ENCODE assay signal across 25 cellular contexts in the genomic region with DNA sequence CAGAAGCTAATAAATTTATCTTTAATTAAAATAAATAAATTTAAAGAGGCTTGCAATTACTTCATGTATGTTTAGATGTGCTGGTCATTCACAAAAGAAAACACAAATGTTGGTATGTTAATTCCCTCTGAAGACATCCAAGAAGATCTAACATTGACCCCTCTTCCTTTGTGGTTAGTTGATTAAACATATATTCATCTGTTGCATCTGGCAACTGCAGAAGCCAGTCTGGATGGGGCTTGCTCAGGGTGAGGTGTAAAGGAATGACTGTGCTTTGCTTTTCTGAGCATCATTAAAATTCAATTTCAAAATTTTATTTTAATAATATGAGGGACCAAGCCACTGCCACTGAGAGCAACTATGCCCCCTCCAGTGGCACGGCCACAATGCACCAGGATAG. TPM values are rescaled to one million over a fixed set of nuclear protein-coding genes. Genes with fewer than 3 reads are reported as not detected.
"Had no signal": no experiment of that assay in that cellular context is flagged by ENCODE, and none has a peak within 500 bp of the region (broad histone marks: within the 10 kb centered on the region; RNA-seq: fewer than 3 reads in every experiment).

No MANE protein-coding gene starts in this region.

- H3K4me1 ChIP-seq: colonic mucosa, esophagus squamous epithelium, heart left ventricle, right atrium auricular region, sigmoid colon, suprapubic skin, thyroid gland had no signal

- H3K27ac Mint-ChIP-seq: type B pancreatic cell had no signal

- ATAC-seq: heart left ventricle; left lobe of liver; mucosa of descending colon; naive thymus-derived CD8-positive, alpha-beta T cell had no signal

- DNase-seq: colonic mucosa; dermis blood vessel endothelial cell; esophagus squamous epithelium; heart left ventricle; hypothalamus; islet precursor cell; mammary epithelial cell; sigmoid colon; stimulated activated CD4-positive, alpha-beta T cell treated with anti-CD3 and anti-CD28 coated beads, Interleukin-2, amount 100 ng/mL, for 48 hours; stimulated activated naive CD4-positive, alpha-beta T cell treated with Interleukin-2 at 50 U/mL for 16 hours; thyroid gland had no signal

- H3K27me3 ChIP-seq: colonic mucosa, esophagus squamous epithelium, heart left ventricle, neutrophil, ovary, right atrium auricular region, sigmoid colon, suprapubic skin, thyroid gland had no signal

- H3K4me3 ChIP-seq: colonic mucosa, esophagus squamous epithelium, heart left ventricle, mucosa of descending colon, ovary, right atrium auricular region, sigmoid colon, smooth muscle cell, suprapubic skin, thyroid gland had no signal

- H3K27me3 Mint-ChIP-seq: type B pancreatic cell had no signal

- H3K9me3 ChIP-seq: colonic mucosa, neutrophil, ovary, thyroid gland had no signal

- H3K4me1 Mint-ChIP-seq: naive thymus-derived CD8-positive, alpha-beta T cell had no signal

- H3K4me2 ChIP-seq: smooth muscle cell had no signal

- H3K4me3 Mint-ChIP-seq: naive thymus-derived CD8-positive, alpha-beta T cell; type B pancreatic cell had no signal

- H3K36me3 Mint-ChIP-seq: type B pancreatic cell had no signal

- H3K27ac ChIP-seq: colonic mucosa, esophagus squamous epithelium, heart left ventricle, neutrophil, ovary, right atrium auricular region, sigmoid colon, suprapubic skin, thyroid gland had no signal

- H3K36me3 ChIP-seq: colonic mucosa, esophagus squamous epithelium, heart left ventricle, neutrophil, ovary, right atrium auricular region, sigmoid colon, suprapubic skin, thyroid gland had no signal

RNA-seq across cellular contexts. Expression of a gene that starts 36.4 kb away (rescaled TPM):
- total RNA-seq: colonic mucosa; dermis blood vessel endothelial cell; epithelial cell of proximal tubule; esophagus squamous epithelium; frontal cortex; glomerular endothelial cell; heart left ventricle; left lobe of liver; lower leg skin; mammary epithelial cell; mucosa of descending colon; naive thymus-derived CD8-positive, alpha-beta T cell; ovary; posterior vena cava; right atrium auricular region; sigmoid colon; smooth muscle cell; suprapubic skin; thyroid gland had no signal
